14 cellular contexts compared by ENCODE assay signal in genomic region chr3:98991393-98991792, GRCh38.
DNase-seq lines count a peak whose midpoint lies in the region; TF ChIP-seq lines count a peak whose summit lies in the region.
"Had no signal": no experiment of that assay in that cellular context is flagged by ENCODE, and none has a peak within 500 bp of the region (broad histone marks: within the 10 kb centered on the region; RNA-seq: fewer than 3 reads in every experiment).

No MANE protein-coding gene starts in this region.

- H3K36me3 Mint-ChIP-seq in chondrocyte (ENCODE audit: low read depth) = no peaks in the 10 kb centered on the region
- H3K36me3 Mint-ChIP-seq: activated naive CD4-positive, alpha-beta T cell treated with anti-CD3 and anti-CD28 coated beads, Interleukin-2, amount 10 ng/mL, durations not matched to agents 7 days and 5 days had no signal

- peak overlapping the region; percentile 60 for H3K9ac ChIP-seq in trophoblast cell (ENCODE audit: low read length)

- H3K79me1 ChIP-seq in trophoblast cell (ENCODE audit: low read length) = no peaks in the 10 kb centered on the region

- CTCF ChIA-PET in GM10248 (lab: Yijun Ruan, JAX) = interaction anchor here (1.2 to 5.0 kb wide), 2 partner anchors 9 to 174 kb away, joined by 4 to 29 read pairs; no protein-coding TSS in a partner anchor

- POLR2A ChIA-PET in GM10248 (lab: Yijun Ruan, JAX) = interaction anchor here (0.5 to 0.7 kb wide), 2 partner anchors 397 to 787 kb away, joined by 3 to 10 read pairs; no protein-coding TSS in a partner anchor

- no peaks in the 10 kb centered on the region for H3K9me3 ChIP-seq in trophoblast cell (ENCODE audit: insufficient read depth, low read depth, low read length)
- H3K9me3 ChIP-seq: SJCRH30 had no signal

- H3K4ac ChIP-seq in trophoblast cell (ENCODE audit: low read depth, low read length) = no peak overlapping the region

- peaks cover 4% of the 10 kb centered on the region for H3K4me1 Mint-ChIP-seq in chondrocyte (ENCODE audit: low read depth)
- H3K4me1 Mint-ChIP-seq: activated naive CD4-positive, alpha-beta T cell treated with anti-CD3 and anti-CD28 coated beads, Interleukin-2, amount 10 ng/mL, durations not matched to agents 7 days and 5 days had no signal

- no peaks in the 10 kb centered on the region for H3K79me2 ChIP-seq in trophoblast cell (ENCODE audit: control insufficient read depth, insufficient read depth, low read length, poor library complexity)

- H2AK5ac ChIP-seq in trophoblast cell (ENCODE audit: low read length) = no peak overlapping the region

- H4K91ac ChIP-seq in trophoblast cell (ENCODE audit: low read depth, low read length) = no peak overlapping the region

- H3K27me3 ChIP-seq in trophoblast cell (ENCODE audit: insufficient read depth, low read length) = no peaks in the 10 kb centered on the region
- H3K27me3 ChIP-seq: SJCRH30 had no signal

- H3K23ac ChIP-seq in trophoblast cell (ENCODE audit: low read length) = no peak overlapping the region

- no peak overlapping the region for H3K27ac ChIP-seq in trophoblast cell (ENCODE audit: low read depth, low read length)
- H3K27ac ChIP-seq: SJCRH30, skin epidermis had no signal

- no peak overlapping the region for H2BK12ac ChIP-seq in trophoblast cell (ENCODE audit: low read length)

- TF ChIP-seq CTCF in GM10248 (IDR thresholded peaks at IDR 0.05; ENCODE audit: control extremely low read depth, extremely low read depth, low read depth, missing control alignments) (peak; percentile 24), chondrocyte (IDR thresholded peaks at IDR 0.05) (peak; percentile 40)

- H3K18ac ChIP-seq in trophoblast cell (ENCODE audit: low read length) = no peak overlapping the region

- DNase-seq in GM10248 (ENCODE audit: extremely low spot score) = no peak
- no peak for DNase-seq in chondrocyte (ENCODE audit: low spot score)
- DNase-seq in trophoblast cell = no peak
- DNase-seq in activated naive CD4-positive, alpha-beta T cell treated with anti-CD3 and anti-CD28 coated beads, Interleukin-2, amount 50 U/mL, for 16 hours = no peak
- DNase-seq in hepatic stellate cell (ENCODE audit: low spot score) = no peak
- DNase-seq in cerebellar nuclear complex (lab: John Stamatoyannopoulos, UW) = no peak
- DNase-seq: activated naive CD4-positive, alpha-beta T cell treated with anti-CD3 and anti-CD28 coated beads, Interleukin-2, amount 10 ng/mL, durations not matched to agents 7 days and 5 days; central memory CD4-positive, alpha-beta T cell; COR-L47; NCI-H2107; NCI-H774; SJCRH30 had no signal

- H2BK5ac ChIP-seq in trophoblast cell (ENCODE audit: low read depth, low read length, poor library complexity) = no peak overlapping the region

- no peaks in the 10 kb centered on the region for H3K27me3 Mint-ChIP-seq in chondrocyte (ENCODE audit: low read depth)
- H3K27me3 Mint-ChIP-seq: activated naive CD4-positive, alpha-beta T cell treated with anti-CD3 and anti-CD28 coated beads, Interleukin-2, amount 10 ng/mL, durations not matched to agents 7 days and 5 days had no signal

- H3K14ac ChIP-seq in trophoblast cell (ENCODE audit: low read length) = no peak overlapping the region

- no peak overlapping the region for H4K8ac ChIP-seq in trophoblast cell (ENCODE audit: low read depth, low read length)

- H3K4me3 ChIP-seq in trophoblast cell (ENCODE audit: low read depth, low read length) = no peak overlapping the region
- H3K4me3 ChIP-seq: SJCRH30, skin epidermis had no signal

- no peak overlapping the region for H2BK120ac ChIP-seq in trophoblast cell (ENCODE audit: insufficient read depth, low read length, poor library complexity)

- TF ChIP-seq RAD21 in Ishikawa (IDR thresholded peaks at IDR 0.05; ENCODE audit: low read depth) = peak; percentile 43; the same call in 1 of the 2 replicates

- no peaks in the 10 kb centered on the region for H3K4me1 ChIP-seq in trophoblast cell (ENCODE audit: control insufficient read depth in 1 of 2, insufficient read depth in 2 of 2, low read length in 2 of 2)

- no peak overlapping the region for H3K4me3 Mint-ChIP-seq in chondrocyte (ENCODE audit: unreplicated experiment)
- H3K4me3 Mint-ChIP-seq: activated naive CD4-positive, alpha-beta T cell treated with anti-CD3 and anti-CD28 coated beads, Interleukin-2, amount 10 ng/mL, durations not matched to agents 7 days and 5 days had no signal

- no peak overlapping the region for H3K27ac Mint-ChIP-seq in chondrocyte (ENCODE audit: unreplicated experiment)
- H3K27ac Mint-ChIP-seq: activated naive CD4-positive, alpha-beta T cell treated with anti-CD3 and anti-CD28 coated beads, Interleukin-2, amount 10 ng/mL, durations not matched to agents 7 days and 5 days had no signal

- no peak overlapping the region for H2AFZ ChIP-seq in trophoblast cell (ENCODE audit: insufficient read depth, low read length, poor library complexity)

- TF ChIP-seq EP300 in Ishikawa (IDR thresholded peaks at IDR 0.05; ENCODE audit: borderline replicate concordance) = no peak

- H3K36me3 ChIP-seq in trophoblast cell (ENCODE audit: control insufficient read depth in 1 of 2, insufficient read depth in 2 of 2, low read length in 2 of 2) = no peaks in the 10 kb centered on the region
- H3K36me3 ChIP-seq: SJCRH30 had no signal

- no peaks in the 10 kb centered on the region for H3K9me3 Mint-ChIP-seq in chondrocyte (ENCODE audit: low read depth)
- H3K9me3 Mint-ChIP-seq: activated naive CD4-positive, alpha-beta T cell treated with anti-CD3 and anti-CD28 coated beads, Interleukin-2, amount 10 ng/mL, durations not matched to agents 7 days and 5 days had no signal

- H3K4me2 ChIP-seq in trophoblast cell (ENCODE audit: low read length) = no peak overlapping the region

- H4K12ac ChIP-seq in trophoblast cell (ENCODE audit: low read depth, low read length) = no peak overlapping the region

TF ChIP-seq in Ishikawa, 13 proteins besides CTCF, POLR2A, EP300 and RAD21:
- TF ChIP-seq FOXM1 (IDR thresholded peaks at IDR 0.05; ENCODE audit: borderline replicate concordance, low read depth) = no peak
- TF ChIP-seq REST (IDR thresholded peaks at IDR 0.05; ENCODE audit: low read depth) = no peak
- no peak for TF ChIP-seq ZBTB7A (IDR thresholded peaks at IDR 0.05; ENCODE audit: low read depth)
- no peak for TF ChIP-seq YY1 (IDR thresholded peaks at IDR 0.05; ENCODE audit: low read depth)
- TF ChIP-seq TCF12 (IDR thresholded peaks at IDR 0.05; ENCODE audit: low read depth) = no peak
- no peak for TF ChIP-seq USF1 (IDR thresholded peaks at IDR 0.05)
- no peak for TF ChIP-seq CEBPB (IDR thresholded peaks at IDR 0.05)
- no peak for TF ChIP-seq CREB1 (IDR thresholded peaks at IDR 0.05; ENCODE audit: low read depth)
